In genomic region chr7:87345962-87346371, GRCh38 we compare ENCODE assay signal across 8 cellular contexts. TPM values are rescaled to one million over a fixed set of nuclear protein-coding genes. Genes with fewer than 3 reads are reported as not detected.
DNase-seq lines count a peak whose midpoint lies in the region; ATAC-seq, FAIRE-seq and TF ChIP-seq lines count a peak whose summit lies in the region.

No MANE protein-coding gene starts in this region.

- BruUV-seq in IMR-90 (replicated peaks; lab: Mats Ljungman, UMichigan) = no TSS peak

- H3K4me2 ChIP-seq in IMR-90 (ENCODE audit: low read depth, low read length) = peak overlapping the region; percentile 81

- H3K18ac ChIP-seq in IMR-90 (ENCODE audit: low read depth, low read length) = no peak overlapping the region

- 0 out of 2 replicates have a peak overlapping the region, but pooled peaks have one; percentile 36 for H2AK5ac ChIP-seq in IMR-90 (ENCODE audit: low read depth, low read length)

- H3K9me1 ChIP-seq in IMR-90 (ENCODE audit: insufficient read depth, low read length) = peaks cover 8% of the 10 kb centered on the region; the same call in 1 of the 2 replicates

- peak overlapping the region; percentile 95 for H2AFZ ChIP-seq in IMR-90 (replicated peaks; ENCODE audit: low read length, poor library complexity)

- peak overlapping the region; percentile 49 for H3K27ac ChIP-seq in IMR-90 (ENCODE audit: insufficient read depth, low read length)
- peak overlapping the region; percentile 9 to 78 for H3K27ac ChIP-seq in lung (ENCODE audit: low read depth in 1 of 2, low read length in 1 of 2)
- peak overlapping the region; percentile 85 for H3K27ac ChIP-seq in upper lobe of right lung

- H3K79me1 ChIP-seq in IMR-90 (ENCODE audit: low read depth in 1 of 2, low read length in 2 of 2) = peaks cover 10 to 27% of the 10 kb centered on the region in 2 experiments

- no CpG with 5 or more reads among the region's 8 CpGs for WGBS in IMR-90 (ENCODE audit: extremely low coverage in 2 of 2, insufficient read length in 1 of 2), 2 experiments
- WGBS in lung, 2 donors = 13 to 16% methylated on average over 8 of the region's 8 CpGs

- H2BK5ac ChIP-seq in IMR-90 (ENCODE audit: low read depth, low read length, poor library complexity, severe bottlenecking) = peak overlapping the region; percentile 43

- peaks cover 42% of the 10 kb centered on the region for H3K4me1 Mint-ChIP-seq in activated CD8-positive, alpha-beta memory T cell treated with anti-CD3 and anti-CD28 coated beads, Interleukin-2, amount 10 ng/mL, durations not matched to agents 7 days and 5 days

- intact Hi-C loops in IMR-90 (cut with micrococcal nuclease) (loop anchor here (1.0 to 10.0 kb wide), 5 partner anchors 30 to 191 kb away; partner anchors contain the start of gene DMTF1), upper lobe of right lung (cut with DNase I) (no loop called here)

- no peak for DNase-seq in activated CD8-positive, alpha-beta memory T cell treated with anti-CD3 and anti-CD28 coated beads, Interleukin-2, amount 10 ng/mL, durations not matched to agents 7 days and 5 days
- DNase-seq in activated CD8-positive, alpha-beta memory T cell treated with anti-CD3 and anti-CD28 coated beads, Interleukin-2, amount 50 U/mL, for 4 hours = no peak
- DNase-seq in IMR-90 = no peak
- DNase-seq in bronchial epithelial cell (ENCODE audit: low read depth) = no peak
- no peak for DNase-seq in lung (ENCODE audit: low spot score)
- no peak for DNase-seq in upper lobe of right lung
- no peak for DNase-seq in NCI-H226
- DNase-seq in stimulated activated CD4-positive, alpha-beta T cell treated with anti-CD3 and anti-CD28 coated beads, Interleukin-4, amount 100 ng/mL, for 1 hour = no peak

- H3K9me3 Mint-ChIP-seq in activated CD8-positive, alpha-beta memory T cell treated with anti-CD3 and anti-CD28 coated beads, Interleukin-2, amount 10 ng/mL, durations not matched to agents 7 days and 5 days (ENCODE audit: low read depth) = no peaks in the 10 kb centered on the region

- peak overlapping the region; percentile 71 for H3K9ac ChIP-seq in IMR-90 (ENCODE audit: low read depth, low read length)

- H4K8ac ChIP-seq in IMR-90 (ENCODE audit: low read depth in 2 of 2, low read length in 2 of 2) = peak overlapping the region; percentile 17 to 78; a peak in 3 of 4 replicates

- H4K20me1 ChIP-seq in IMR-90 (ENCODE audit: insufficient read depth, low read length) = no peaks in the 10 kb centered on the region

- no peak for TF ChIP-seq CTCF in IMR-90 (conservative IDR thresholded peaks at IDR 0.05; ENCODE audit: low read depth, low read length)
- no peak for TF ChIP-seq CTCF in bronchial epithelial cell (IDR thresholded peaks at IDR 0.05; ENCODE audit: insufficient read depth, low read length, severe bottlenecking)
- TF ChIP-seq CTCF in lung (IDR thresholded peaks at IDR 0.05; ENCODE audit: control extremely low read depth, extremely low read depth) = no peak
- TF ChIP-seq CTCF in upper lobe of right lung (IDR thresholded peaks at IDR 0.05) = no peak

- CTCF ChIA-PET in activated CD8-positive, alpha-beta memory T cell treated with anti-CD3 and anti-CD28 coated beads, Interleukin-2, amount 10 ng/mL, durations not matched to agents 7 days and 5 days (lab: Charles Lee) = no interaction called here
- CTCF ChIA-PET in IMR-90 (lab: Yijun Ruan, JAX) = no interaction called here

- H2AK9ac ChIP-seq in IMR-90 (replicated peaks; ENCODE audit: low read depth, low read length, poor library complexity) = peak overlapping the region; percentile 76

- H3K14ac ChIP-seq in IMR-90 (replicated peaks; ENCODE audit: low read depth, low read length) = peak overlapping the region; percentile 61

- no peak for FAIRE-seq in bronchial epithelial cell (lab: Jason Lieb, UNC)

- no peak for TF ChIP-seq POLR2A in IMR-90 (IDR thresholded peaks at IDR 0.05; ENCODE audit: low read depth, low read length)

- peak overlapping the region; percentile 63 for H3K23ac ChIP-seq in IMR-90 (ENCODE audit: low read depth, low read length)

- no peak overlapping the region for H2BK120ac ChIP-seq in IMR-90 (ENCODE audit: low read depth, low read length)

- ATAC-seq in activated CD8-positive, alpha-beta memory T cell treated with anti-CD3 and anti-CD28 coated beads, Interleukin-2, amount 10 ng/mL, durations not matched to agents 7 days and 5 days = peak; percentile 3
- ATAC-seq in IMR-90 (ENCODE audit: low read depth) (peak; percentile 5), lung (ENCODE audit: insufficient read depth, low FRiP score) (no peak), upper lobe of right lung (peak; percentile 1)

- H3K4me1 ChIP-seq in IMR-90 (ENCODE audit: control insufficient read depth, insufficient read depth, low read length) (peaks cover 3% of the 10 kb centered on the region), lung (ENCODE audit: control insufficient read depth in 2 of 2, insufficient read depth in 2 of 2, low read length in 2 of 2) (peaks cover 0 to 3% of the 10 kb centered on the region in 2 donors), upper lobe of right lung (peaks cover 14% of the 10 kb centered on the region)

- no peaks in the 10 kb centered on the region for H3K27me3 Mint-ChIP-seq in activated CD8-positive, alpha-beta memory T cell treated with anti-CD3 and anti-CD28 coated beads, Interleukin-2, amount 10 ng/mL, durations not matched to agents 7 days and 5 days

- 0 out of 2 replicates have a peak overlapping the region, but pooled peaks have one; percentile 8 for H3K56ac ChIP-seq in IMR-90 (ENCODE audit: extremely low read depth, insufficient read depth, low read length)

- H4K5ac ChIP-seq in IMR-90 (ENCODE audit: low read depth, low read length) = no peak overlapping the region

- TF ChIP-seq RAD21 in IMR-90 (IDR thresholded peaks at IDR 0.05; ENCODE audit: low read length) = no peak

- H3K4me3 ChIP-seq in IMR-90 (ENCODE audit: insufficient read depth, low read depth, low read length) (peak overlapping the region; percentile 68), bronchial epithelial cell (ENCODE audit: low read depth, low read length) (peak overlapping the region; percentile 83), lung (peak overlapping the region; percentile 72), upper lobe of right lung (peak overlapping the region; percentile 77)

- H3K4ac ChIP-seq in IMR-90 (ENCODE audit: low read depth, low read length) = peak overlapping the region; percentile 59

- peak overlapping the region; percentile 84 for H3K4me3 Mint-ChIP-seq in activated CD8-positive, alpha-beta memory T cell treated with anti-CD3 and anti-CD28 coated beads, Interleukin-2, amount 10 ng/mL, durations not matched to agents 7 days and 5 days

- 0 out of 2 replicates have a peak overlapping the region, but pooled peaks have one; percentile 3 for H4K91ac ChIP-seq in IMR-90 (ENCODE audit: insufficient read depth, low read depth, low read length)

- dilution Hi-C loops in IMR-90 (cut with HindIII; ENCODE audit: low sequenced_read_pairs, unreplicated experiment) = no loop called here

- H3K27ac Mint-ChIP-seq in activated CD8-positive, alpha-beta memory T cell treated with anti-CD3 and anti-CD28 coated beads, Interleukin-2, amount 10 ng/mL, durations not matched to agents 7 days and 5 days = peak overlapping the region; percentile 85

- H3K9me3 ChIP-seq in IMR-90 (ENCODE audit: control insufficient read depth, insufficient read depth, low read length) (no peaks in the 10 kb centered on the region), lung (ENCODE audit: control insufficient read depth in 2 of 2, insufficient read depth in 1 of 2, low read length in 1 of 2) (no peaks in the 10 kb centered on the region), upper lobe of right lung (no peaks in the 10 kb centered on the region)

- peaks cover 16% of the 10 kb centered on the region for H3K36me3 ChIP-seq in IMR-90 (ENCODE audit: control insufficient read depth, insufficient read depth, low read length)
- H3K36me3 ChIP-seq in bronchial epithelial cell (ENCODE audit: control insufficient read depth, insufficient read depth, low read length) = peaks cover 11% of the 10 kb centered on the region
- peaks cover 0 to 9% of the 10 kb centered on the region in 2 donors for H3K36me3 ChIP-seq in lung (ENCODE audit: control insufficient read depth in 2 of 2, insufficient read depth in 2 of 2, low read length in 2 of 2)
- peaks cover 15% of the 10 kb centered on the region for H3K36me3 ChIP-seq in upper lobe of right lung

- POLR2A ChIA-PET in IMR-90 (lab: Charles Lee; ENCODE audit: unreplicated experiment) = interaction anchor here (1.0 kb wide), 1 partner anchor 34 kb away, joined by 3 read pairs; no protein-coding TSS in a partner anchor

- in situ Hi-C loops in IMR-90 (cut with MboI; ENCODE audit: low sequenced_read_pairs) = no loop called here

- H2BK20ac ChIP-seq in IMR-90 (ENCODE audit: low read depth, low read length) = no peak overlapping the region

- H3K27me3 ChIP-seq in IMR-90 (ENCODE audit: control insufficient read depth, insufficient read depth, low read length) (no peaks in the 10 kb centered on the region), bronchial epithelial cell (ENCODE audit: control insufficient read depth, insufficient read depth, low read length) (no peaks in the 10 kb centered on the region), lung (ENCODE audit: control insufficient read depth, insufficient read depth) (no peaks in the 10 kb centered on the region), upper lobe of right lung (no peaks in the 10 kb centered on the region)

- peaks cover 41% of the 10 kb centered on the region for H3K36me3 Mint-ChIP-seq in activated CD8-positive, alpha-beta memory T cell treated with anti-CD3 and anti-CD28 coated beads, Interleukin-2, amount 10 ng/mL, durations not matched to agents 7 days and 5 days

- no peak overlapping the region for H2BK15ac ChIP-seq in IMR-90 (ENCODE audit: low read depth, low read length)

TF ChIP-seq in IMR-90, 13 proteins besides CTCF, POLR2A, EP300 and RAD21 (continues in another document):
- TF ChIP-seq BHLHE40 (IDR thresholded peaks at IDR 0.05; ENCODE audit: low read depth, low read length) (no peak), RFX5 (IDR thresholded peaks at IDR 0.05; ENCODE audit: low read depth, low read length) (no peak), SMC3 (IDR thresholded peaks at IDR 0.05; ENCODE audit: low read depth, low read length) (no peak), CEBPB (IDR thresholded peaks at IDR 0.05; ENCODE audit: low read depth, low read length) (no peak), MAZ (IDR thresholded peaks at IDR 0.05; ENCODE audit: borderline replicate concordance, low read depth, low read length) (no peak), RCOR1 (IDR thresholded peaks at IDR 0.05; ENCODE audit: insufficient replicate concordance, low read length) (no peak), MXI1 (IDR thresholded peaks at IDR 0.05; ENCODE audit: borderline replicate concordance, low read depth, low read length) (no peak), MAFK (IDR thresholded peaks at IDR 0.05; ENCODE audit: low read depth, low read length) (no peak)

RNA-seq across cellular contexts. Expression of gene CROT, which starts 0.5 kb away (rescaled TPM):
- total RNA-seq in activated CD8-positive, alpha-beta memory T cell treated with anti-CD3 and anti-CD28 coated beads, Interleukin-2, amount 10 ng/mL, durations not matched to agents 7 days and 5 days = 10 to 100 TPM; 10.3 to 11.5 TPM
- total RNA-seq in IMR-90 (2012; rRNA removed) (7.5 and 14.4 TPM in 2 replicates), bronchial epithelial cell (12.9 and 16.1 TPM in 2 replicates), lung (10 to 100 TPM; 12.4 to 18.7 TPM), upper lobe of right lung (8.4 TPM)
- polyA plus RNA-seq in IMR-90 (2012; rRNA removed) (7.2 and 10.0 TPM in 2 replicates), lung (1 to 10 TPM; 5.3 to 6.4 TPM)
- polyA plus RNA-seq in IMR-90 (2012; cell fraction: cytosol; rRNA removed) = 1.8 and 2.0 TPM in 2 replicates
- polyA plus RNA-seq in IMR-90 (2012; cell fraction: nucleus; rRNA removed; ENCODE audit: low replicate concordance) = 2.0 and 21.2 TPM in 2 replicates
